ENCODE assay signal across 1 cellular context in genomic region chr1:1852619-1853414, GRCh38.
TF ChIP-seq lines count a peak whose summit lies in the region.

No MANE protein-coding gene starts in this region.

TF ChIP-seq in GM23338, 12 proteins besides CTCF, POLR2A, EP300 and RAD21 (continued from another document):
- TF ChIP-seq ZNF462 (CRISPR knock-in tag; IDR thresholded peaks at IDR 0.05) = no peak
- TF ChIP-seq ZNF331 (CRISPR knock-in tag; IDR thresholded peaks at IDR 0.05; ENCODE audit: low read depth) = no peak
- no peak for TF ChIP-seq CREB1 (CRISPR knock-in tag; IDR thresholded peaks at IDR 0.05; ENCODE audit: low read depth)
- TF ChIP-seq EZH2 (IDR thresholded peaks at IDR 0.05; ENCODE audit: low read depth, unreplicated experiment) = no peak
- TF ChIP-seq EZH2phosphoT487 (IDR thresholded peaks at IDR 0.05; ENCODE audit: unreplicated experiment) = no peak
- TF ChIP-seq JUNB (IDR thresholded peaks at IDR 0.05; ENCODE audit: unreplicated experiment) = no peak
